Comparison of ENCODE assay signal across 8 cellular contexts in genomic region chr3:185936814-185937688, GRCh38. TPM values are rescaled to one million over a fixed set of nuclear protein-coding genes. Genes with fewer than 3 reads are reported as not detected.
DNase-seq lines count a peak whose midpoint lies in the region; ATAC-seq and TF ChIP-seq lines count a peak whose summit lies in the region.

No MANE protein-coding gene starts in this region.

- H3K36me3 ChIP-seq in adrenal gland (replicated peaks in 1 of 2) (no peaks in the 10 kb centered on the region), left ventricle myocardium inferior (no peaks in the 10 kb centered on the region), upper lobe of right lung (no peaks in the 10 kb centered on the region)

- H3K27me3 ChIP-seq in adrenal gland (no peaks in the 10 kb centered on the region), left ventricle myocardium inferior (ENCODE audit: low read depth) (no peaks in the 10 kb centered on the region), upper lobe of right lung (no peaks in the 10 kb centered on the region)

- no peak for TF ChIP-seq CTCF in GM10266 (IDR thresholded peaks at IDR 0.05; ENCODE audit: control insufficient read depth, insufficient read depth, low read depth, missing control alignments)
- no peak for TF ChIP-seq CTCF in adrenal gland (IDR thresholded peaks at IDR 0.05)
- no peak for TF ChIP-seq CTCF in left ventricle myocardium inferior (IDR thresholded peaks at IDR 0.05; ENCODE audit: borderline replicate concordance)
- no peak for TF ChIP-seq CTCF in progenitor cell of endocrine pancreas (IDR thresholded peaks at IDR 0.05; ENCODE audit: unreplicated experiment)
- no peak for TF ChIP-seq CTCF in upper lobe of right lung (IDR thresholded peaks at IDR 0.05)

- H3K4me3 ChIP-seq in adrenal gland, result peak overlapping the region; percentile 36 to 90 (median 72)
- H3K4me3 ChIP-seq in left ventricle myocardium inferior, result peak overlapping the region; percentile 98
- peak overlapping the region; percentile 78 for H3K4me3 ChIP-seq in upper lobe of right lung

- DNase-seq in GM10266 (ENCODE audit: extremely low spot score), result peak; percentile 85
- DNase-seq in NCI-H146 treated with DMSO at 0.1 percent for 48 hours (lab: John Stamatoyannopoulos, UW; ENCODE audit: unreplicated experiment), result peak; percentile 78
- DNase-seq in T-cell, result peak; percentile 69 to 90 (median 84)
- DNase-seq in adrenal gland, result peak; percentile 89 to 96 (median 93)
- DNase-seq in left ventricle myocardium inferior, result peak; percentile 90
- peak; percentile 68 for DNase-seq in progenitor cell of endocrine pancreas (ENCODE audit: low spot score, unreplicated experiment)
- DNase-seq in upper lobe of right lung, result peak; percentile 93

- CTCF ChIA-PET in T-cell (lab: Charles Lee), result interaction anchor here (0.5 to 1.9 kb wide), 4 partner anchors 11 to 633 kb away, joined by 5 to 19 read pairs (median 8); partner anchors contain the start of gene DNAJB11 (in 1 of the 2)

- H3K9me3 ChIP-seq in adrenal gland (replicated peaks in 1 of 3), result no peaks in the 10 kb centered on the region
- H3K9me3 ChIP-seq in left ventricle myocardium inferior (replicated peaks), result no peaks in the 10 kb centered on the region
- H3K9me3 ChIP-seq in upper lobe of right lung, result no peaks in the 10 kb centered on the region

- peak in 1 of 2 donors; percentile 20 for TF ChIP-seq POLR2A in adrenal gland (IDR thresholded peaks at IDR 0.05)

- H3K27me3 Mint-ChIP-seq in T-cell (no peaks in the 10 kb centered on the region), progenitor cell of endocrine pancreas (peaks cover 7% of the 10 kb centered on the region)

- H3K4me1 ChIP-seq in adrenal gland (replicated peaks in 1 of 2), result peaks cover 34 to 36% of the 10 kb centered on the region in 2 donors
- peaks cover 57% of the 10 kb centered on the region for H3K4me1 ChIP-seq in left ventricle myocardium inferior
- H3K4me1 ChIP-seq in upper lobe of right lung, result peaks cover 30% of the 10 kb centered on the region

- H3K4me3 Mint-ChIP-seq in T-cell (peak overlapping the region; percentile 98 to 100 (median 100)), progenitor cell of endocrine pancreas (ENCODE audit: low read depth) (peak overlapping the region; percentile 100)

- WGBS in adrenal gland, 4 donors, result 0 to 1% (median 0%) methylated on average over 37 to 56 of the region's 56 CpGs

- H3K27ac ChIP-seq in adrenal gland (peak overlapping the region; percentile 96 to 100 (median 100)), left ventricle myocardium inferior (replicated peaks) (peak overlapping the region; percentile 100), upper lobe of right lung (peak overlapping the region; percentile 99)

- intact Hi-C loops in adrenal gland (cut with DNase I) (no loop called here), left ventricle myocardium inferior (cut with micrococcal nuclease) (no loop called here), upper lobe of right lung (cut with DNase I) (no loop called here)

- H3K36me3 Mint-ChIP-seq in T-cell, result peaks cover 10% of the 10 kb centered on the region
- peaks cover 10% of the 10 kb centered on the region for H3K36me3 Mint-ChIP-seq in progenitor cell of endocrine pancreas (ENCODE audit: insufficient read depth)

- POLR2A ChIA-PET in T-cell (lab: Charles Lee), result interaction anchor here (0.8 to 3.5 kb wide), 15 partner anchors 10 to 846 kb away, joined by 3 to 45 read pairs (median 4); partner anchors contain the start of genes DNAJB11 (in 1 of the 2) and EIF4A2 (in 1 of the 2)

- peak; percentile 48 for ATAC-seq in HG02852 (IDR thresholded peaks at IDR 0.05; ENCODE audit: unreplicated experiment)
- peak; percentile 67 to 71 (median 68) for ATAC-seq in T-cell (replicated peaks in 1 of 4)
- ATAC-seq in upper lobe of right lung, result peak; percentile 83

- peaks cover 41 to 49% (median 45%) of the 10 kb centered on the region in 3 donors for H3K4me1 Mint-ChIP-seq in T-cell
- H3K4me1 Mint-ChIP-seq in progenitor cell of endocrine pancreas (ENCODE audit: low read depth), result peaks cover 32% of the 10 kb centered on the region

- H3K27ac Mint-ChIP-seq in T-cell (peak overlapping the region; percentile 100), progenitor cell of endocrine pancreas (peak overlapping the region; percentile 100)

- H3K9me3 Mint-ChIP-seq in T-cell (no peaks in the 10 kb centered on the region), progenitor cell of endocrine pancreas (ENCODE audit: low read depth) (peaks cover 7% of the 10 kb centered on the region)

RNA-seq across cellular contexts. Expression of gene TRA2B, which starts 0.8 kb away (rescaled TPM):
- total RNA-seq in T-cell (100 to 1,000 TPM; 166 to 583 (median 175) TPM), adrenal gland (100 to 1,000 TPM in 5 of 8 donors, 10 to 100 TPM in 3; 80.4 to 143 (median 106) TPM), left ventricle myocardium inferior (42.7 TPM), progenitor cell of endocrine pancreas (205 and 230 TPM in 2 replicates), upper lobe of right lung (92.7 TPM)
- 100 to 1,000 TPM in 1 of 3 donors, 10 to 100 TPM in 2; 78.2 to 242 (median 78.9) TPM for polyA plus RNA-seq in adrenal gland

Comparison
In these comparisons a context has a peak if more than half of its experiments do, and no peak if none do; other contexts are left out.
1. Peak in every context shown above with its lines: DNase-seq, ATAC-seq, H3K4me3 ChIP-seq and H3K27ac ChIP-seq.